In the genomic region with DNA sequence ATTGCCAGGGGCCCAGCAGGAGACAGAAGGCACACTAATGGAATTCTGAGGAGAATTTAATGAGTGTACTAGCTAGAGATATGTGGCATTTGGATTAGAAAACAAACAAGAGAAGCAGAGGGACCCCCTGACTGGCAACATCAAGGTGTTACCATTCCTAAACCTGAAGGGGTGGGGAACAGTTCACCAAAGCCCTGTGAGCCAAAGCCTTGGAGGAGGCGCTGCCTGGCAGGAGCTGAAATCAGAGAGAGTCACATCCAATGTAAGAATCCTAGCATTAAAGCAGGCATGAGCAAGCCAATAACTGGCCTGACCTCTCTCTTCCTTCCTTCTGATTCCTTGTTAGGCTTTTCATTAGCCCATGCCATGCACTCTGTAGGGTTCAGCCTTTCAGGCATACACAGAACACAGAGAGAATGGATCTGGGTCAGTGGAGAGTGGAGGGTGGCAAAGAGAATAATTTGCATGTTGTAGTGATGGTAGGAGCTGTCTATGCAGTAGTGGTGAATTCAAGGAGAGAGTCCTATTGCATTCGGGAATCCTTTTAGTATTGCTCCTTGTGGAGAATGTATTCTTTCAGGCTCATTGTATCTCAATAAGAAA, we compare ENCODE assay signal across 14 cellular contexts.
A peak's percentile ranks its signal among the peaks of the same experiment; 100 is the strongest.
DNase-seq lines count a peak whose midpoint lies in the region; ATAC-seq and TF ChIP-seq lines count a peak whose summit lies in the region.
"Had no signal": no experiment of that assay in that cellular context is flagged by ENCODE, and none has a peak within 500 bp of the region (broad histone marks: within the 10 kb centered on the region; RNA-seq: fewer than 3 reads in every experiment).

No MANE protein-coding gene starts in this region.

- ATAC-seq in GM23338 (peak; percentile 52), WTC11 (peak; percentile 63)
- no peak for ATAC-seq in stimulated activated naive CD8-positive, alpha-beta T cell treated with anti-CD3 and anti-CD28 coated beads, Interleukin-15, amount 100 ng/mL, for 72 hours
- ATAC-seq: CD8-positive, alpha-beta T cell; HCT116; HepG2 had no signal

- H3K9ac ChIP-seq in endodermal cell (ENCODE audit: extremely low read depth, low read length, poor library complexity, severe bottlenecking) = no peak overlapping the region
- H3K9ac ChIP-seq: BLaER1 treated with 17β-estradiol and CSF1 and Interleukin-3, amounts not matched to agents 10 nM and 100 nM had no signal

- H2AFZ ChIP-seq in GM23338 = peak overlapping the region; percentile 74; the same call in 1 of the 2 replicates

- H3K4me3 ChIP-seq in GM23338 (no peak overlapping the region), endodermal cell (ENCODE audit: low read length) (no peak overlapping the region)
- H3K4me3 ChIP-seq: BLaER1 treated with 17β-estradiol and CSF1 and Interleukin-3, amounts not matched to agents 10 nM and 100 nM had no signal

- H3K9me2 ChIP-seq in GM23338 (ENCODE audit: insufficient read depth) = peaks cover 21% of the 10 kb centered on the region; the same call in 1 of the 2 replicates

- peak; percentile 14 for DNase-seq in GM23338 (ENCODE audit: low spot score)
- DNase-seq in WTC11 (ENCODE audit: low spot score) = no peak
- DNase-seq in endodermal cell = peak; percentile 69
- DNase-seq in HK-2 (ENCODE audit: unreplicated experiment) = no peak
- DNase-seq in NK-92 treated with Interleukin-12 subunit alpha and Interleukin-12 subunit beta, amount 100 ng/mL, for 24 hours (lab: John Stamatoyannopoulos, UW) = no peak
- DNase-seq in stimulated activated naive CD8-positive, alpha-beta T cell treated with anti-CD3 and anti-CD28 coated beads, Interleukin-15, amount 100 ng/mL, for 72 hours = no peak
- DNase-seq: CD8-positive, alpha-beta T cell; COR-L47; HFFc6 had no signal

- TF ChIP-seq CTCF in GM23338 (conservative IDR thresholded peaks at IDR 0.05; ENCODE audit: low read depth in 2 of 2) = no peak
- no peak for TF ChIP-seq CTCF in WTC11 (IDR thresholded peaks at IDR 0.05)
- TF ChIP-seq CTCF in endodermal cell (conservative IDR thresholded peaks at IDR 0.05) = no peak

- no peaks in the 10 kb centered on the region for H3K79me2 ChIP-seq in GM23338 (replicated peaks; ENCODE audit: insufficient read depth)

- H3K4me3 Mint-ChIP-seq in GM23338 = no peak overlapping the region
- no peak overlapping the region for H3K4me3 Mint-ChIP-seq in WTC11
- no peak overlapping the region for H3K4me3 Mint-ChIP-seq in endodermal cell
- H3K4me3 Mint-ChIP-seq in stimulated activated naive CD8-positive, alpha-beta T cell treated with anti-CD3 and anti-CD28 coated beads, Interleukin-15, amount 100 ng/mL, for 72 hours = no peak overlapping the region
- H3K4me3 Mint-ChIP-seq: B cell; CD8-positive, alpha-beta T cell; HFFc6; IgD-negative memory B cell had no signal

- H3K4me1 ChIP-seq in GM23338 (ENCODE audit: insufficient read depth) (0 out of 2 replicates have a peak, but pooled peaks cover 15% of the 10 kb centered on the region), endodermal cell (ENCODE audit: control insufficient read depth, insufficient read depth, low read length) (peaks cover 5% of the 10 kb centered on the region)

- 80 to 87% methylated on average over 2 of the region's 2 CpGs for WGBS in endodermal cell (ENCODE audit: insufficient coverage in 1 of 2, insufficient read length in 1 of 2), 2 experiments

- CTCF ChIA-PET in WTC11 (lab: Charles Lee) = interaction anchor here (0.6 to 0.8 kb wide), 2 partner anchors 11 to 568 kb away, joined by 3 read pairs; no protein-coding TSS in a partner anchor

- no peaks in the 10 kb centered on the region for H3K36me3 Mint-ChIP-seq in GM23338 (ENCODE audit: low read depth)
- H3K36me3 Mint-ChIP-seq in WTC11 = no peaks in the 10 kb centered on the region
- H3K36me3 Mint-ChIP-seq in endodermal cell (ENCODE audit: low read depth) = no peaks in the 10 kb centered on the region
- H3K36me3 Mint-ChIP-seq: CD8-positive, alpha-beta T cell; IgD-negative memory B cell had no signal

- H3K27me3 ChIP-seq in GM23338 (ENCODE audit: insufficient read depth) (no peaks in the 10 kb centered on the region), endodermal cell (ENCODE audit: control insufficient read depth, insufficient read depth, low read length, poor library complexity, severe bottlenecking) (no peaks in the 10 kb centered on the region)
- H3K27me3 ChIP-seq: BLaER1 treated with 17β-estradiol and CSF1 and Interleukin-3, amounts not matched to agents 10 nM and 100 nM had no signal

- H3K9me3 Mint-ChIP-seq in GM23338 = no peaks in the 10 kb centered on the region
- peaks cover 7% of the 10 kb centered on the region for H3K9me3 Mint-ChIP-seq in WTC11
- H3K9me3 Mint-ChIP-seq in endodermal cell = peaks cover 2% of the 10 kb centered on the region
- H3K9me3 Mint-ChIP-seq in stimulated activated naive CD8-positive, alpha-beta T cell treated with anti-CD3 and anti-CD28 coated beads, Interleukin-15, amount 100 ng/mL, for 72 hours = no peaks in the 10 kb centered on the region
- H3K9me3 Mint-ChIP-seq: CD8-positive, alpha-beta T cell had no signal

- H3K27ac Mint-ChIP-seq in GM23338 = no peak overlapping the region; the same call in 1 of the 2 replicates
- H3K27ac Mint-ChIP-seq in WTC11 = no peak overlapping the region
- H3K27ac Mint-ChIP-seq in endodermal cell = no peak overlapping the region
- peak overlapping the region in 1 of 2 donors; percentile 57 for H3K27ac Mint-ChIP-seq in stimulated activated naive CD8-positive, alpha-beta T cell treated with anti-CD3 and anti-CD28 coated beads, Interleukin-15, amount 100 ng/mL, for 72 hours
- H3K27ac Mint-ChIP-seq: B cell; CD8-positive, alpha-beta T cell; HFFc6; IgD-negative memory B cell had no signal

- H3K27me3 Mint-ChIP-seq in GM23338 (ENCODE audit: insufficient read depth, low read depth, poor library complexity) (no peaks in the 10 kb centered on the region), WTC11 (ENCODE audit: low read depth) (no peaks in the 10 kb centered on the region), endodermal cell (ENCODE audit: insufficient read depth) (peaks cover 3% of the 10 kb centered on the region)
- no peaks in the 10 kb centered on the region for H3K27me3 Mint-ChIP-seq in stimulated activated naive CD8-positive, alpha-beta T cell treated with anti-CD3 and anti-CD28 coated beads, Interleukin-15, amount 100 ng/mL, for 72 hours
- H3K27me3 Mint-ChIP-seq: B cell, IgD-negative memory B cell had no signal

- POLR2A ChIA-PET in WTC11 (lab: Charles Lee) = no interaction called here

- H3F3A ChIP-seq in GM23338 (replicated peaks; ENCODE audit: low read depth) = no peaks in the 10 kb centered on the region

- H3K9me3 ChIP-seq in endodermal cell (ENCODE audit: control insufficient read depth, low read length) = no peaks in the 10 kb centered on the region

- H3K4me1 Mint-ChIP-seq in GM23338 = peaks cover 16% of the 10 kb centered on the region
- peaks cover 25% of the 10 kb centered on the region for H3K4me1 Mint-ChIP-seq in WTC11
- peaks cover 17% of the 10 kb centered on the region for H3K4me1 Mint-ChIP-seq in endodermal cell
- H3K4me1 Mint-ChIP-seq in stimulated activated naive CD8-positive, alpha-beta T cell treated with anti-CD3 and anti-CD28 coated beads, Interleukin-15, amount 100 ng/mL, for 72 hours = no peaks in the 10 kb centered on the region

- no peaks in the 10 kb centered on the region for H4K20me1 ChIP-seq in GM23338 (replicated peaks; ENCODE audit: insufficient read depth)
- H4K20me1 ChIP-seq: BLaER1 treated with 17β-estradiol and CSF1 and Interleukin-3, amounts not matched to agents 10 nM and 100 nM had no signal

- no peak overlapping the region for H3K4me2 ChIP-seq in GM23338
- H3K4me2 ChIP-seq: BLaER1 treated with 17β-estradiol and CSF1 and Interleukin-3, amounts not matched to agents 10 nM and 100 nM had no signal

- H3K36me3 ChIP-seq in GM23338 (ENCODE audit: insufficient read depth) = no peaks in the 10 kb centered on the region; the same call in 1 of the 2 replicates
- no peaks in the 10 kb centered on the region for H3K36me3 ChIP-seq in endodermal cell (ENCODE audit: control insufficient read depth, insufficient read depth, low read length)
- H3K36me3 ChIP-seq: BLaER1 treated with 17β-estradiol and CSF1 and Interleukin-3, amounts not matched to agents 10 nM and 100 nM had no signal

- no peak overlapping the region for H3K27ac ChIP-seq in GM23338 (ENCODE audit: low read depth)
- H3K27ac ChIP-seq in endodermal cell (ENCODE audit: low read depth, low read length) = no peak overlapping the region
- H3K27ac ChIP-seq: BLaER1 treated with 17β-estradiol and CSF1 and Interleukin-3, amounts not matched to agents 10 nM and 100 nM had no signal

TF ChIP-seq in GM23338, 12 proteins besides CTCF, POLR2A, EP300 and RAD21 (continues in another document):
- TF ChIP-seq NANOG (IDR thresholded peaks at IDR 0.05; ENCODE audit: borderline replicate concordance) = no peak
- TF ChIP-seq, protein P1, sequence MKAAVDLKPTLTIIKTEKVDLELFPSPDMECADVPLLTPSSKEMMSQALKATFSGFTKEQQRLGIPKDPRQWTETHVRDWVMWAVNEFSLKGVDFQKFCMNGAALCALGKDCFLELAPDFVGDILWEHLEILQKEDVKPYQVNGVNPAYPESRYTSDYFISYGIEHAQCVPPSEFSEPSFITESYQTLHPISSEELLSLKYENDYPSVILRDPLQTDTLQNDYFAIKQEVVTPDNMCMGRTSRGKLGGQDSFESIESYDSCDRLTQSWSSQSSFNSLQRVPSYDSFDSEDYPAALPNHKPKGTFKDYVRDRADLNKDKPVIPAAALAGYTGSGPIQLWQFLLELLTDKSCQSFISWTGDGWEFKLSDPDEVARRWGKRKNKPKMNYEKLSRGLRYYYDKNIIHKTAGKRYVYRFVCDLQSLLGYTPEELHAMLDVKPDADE (IDR thresholded peaks at IDR 0.05) = no peak
- TF ChIP-seq CREB1 (CRISPR knock-in tag; IDR thresholded peaks at IDR 0.05; ENCODE audit: low read depth) = no peak
- no peak for TF ChIP-seq JUNB (IDR thresholded peaks at IDR 0.05; ENCODE audit: unreplicated experiment)
- TF ChIP-seq EZH2phosphoT487 (IDR thresholded peaks at IDR 0.05; ENCODE audit: unreplicated experiment) = no peak

TF ChIP-seq in WTC11, 78 proteins besides CTCF, POLR2A, EP300 and RAD21 (continues in another document):
- no peak for TF ChIP-seq KAT7 (CRISPR knock-in tag; IDR thresholded peaks at IDR 0.05; ENCODE audit: borderline replicate concordance)
- TF ChIP-seq, protein P2, sequence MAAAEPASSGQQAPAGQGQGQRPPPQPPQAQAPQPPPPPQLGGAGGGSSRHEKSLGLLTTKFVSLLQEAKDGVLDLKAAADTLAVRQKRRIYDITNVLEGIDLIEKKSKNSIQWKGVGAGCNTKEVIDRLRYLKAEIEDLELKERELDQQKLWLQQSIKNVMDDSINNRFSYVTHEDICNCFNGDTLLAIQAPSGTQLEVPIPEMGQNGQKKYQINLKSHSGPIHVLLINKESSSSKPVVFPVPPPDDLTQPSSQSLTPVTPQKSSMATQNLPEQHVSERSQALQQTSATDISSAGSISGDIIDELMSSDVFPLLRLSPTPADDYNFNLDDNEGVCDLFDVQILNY (CRISPR knock-in tag; IDR thresholded peaks at IDR 0.05) = no peak

Comparison
In these comparisons a context has a peak if more than half of its experiments do, and no peak if none do; other contexts are left out.
1. DNase-seq: peak in GM23338 (single experiment) and endodermal cell (single experiment); none in WTC11 (single experiment), HK-2 (single experiment), NK-92 treated with Interleukin-12 subunit alpha and Interleukin-12 subunit beta, amount 100 ng/mL, for 24 hours (single experiment) and stimulated activated naive CD8-positive, alpha-beta T cell treated with anti-CD3 and anti-CD28 coated beads, Interleukin-15, amount 100 ng/mL, for 72 hours (0 of 2).